In the genomic region with DNA sequence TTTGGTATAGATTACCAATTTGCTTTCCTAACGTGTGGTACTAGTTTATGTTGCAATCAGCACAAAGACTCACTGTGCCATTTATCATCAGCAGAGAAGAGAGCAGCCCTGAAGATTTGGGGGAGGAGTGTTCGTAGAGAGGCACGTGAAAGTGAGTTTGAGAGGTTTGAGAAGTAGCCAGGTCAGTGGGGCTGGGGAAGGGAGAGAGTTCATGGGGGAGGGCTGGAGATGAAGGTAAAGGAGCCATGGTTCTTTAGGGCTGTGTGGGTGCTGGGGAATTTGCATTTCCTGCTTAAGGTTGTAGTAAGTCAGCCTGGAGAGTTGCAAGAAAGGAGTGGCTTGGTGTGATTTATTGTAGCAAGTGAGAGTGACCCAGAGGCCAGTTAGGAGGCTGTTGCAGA, we compare ENCODE assay signal across 11 cellular contexts.
DNase-seq lines count a peak whose midpoint lies in the region; ATAC-seq, FAIRE-seq and TF ChIP-seq lines count a peak whose summit lies in the region.
"Had no signal": no experiment of that assay in that cellular context is flagged by ENCODE, and none has a peak within 500 bp of the region (broad histone marks: within the 10 kb centered on the region; RNA-seq: fewer than 3 reads in every experiment).

No MANE protein-coding gene starts in this region.

- H3K36me3 ChIP-seq in K562 (ENCODE audit: control insufficient read depth, insufficient read depth, low read length) (no peaks in the 10 kb centered on the region), left lung (no peaks in the 10 kb centered on the region)
- H3K36me3 ChIP-seq: ascending aorta had no signal

- TF ChIP-seq POLR2A in K562 (conservative IDR thresholded peaks at IDR 0.05), result no peak

- TF ChIP-seq RAD21 in K562 (CRISPR knock-in tag; conservative IDR thresholded peaks at IDR 0.05 in 1 of 2, IDR thresholded peaks at IDR 0.05 in 1 of 2), result no peak

- FAIRE-seq in K562 (lab: Jason Lieb, UNC), result no peak

- H3K4me1 ChIP-seq in K562 (replicated peaks in 1 of 2; ENCODE audit: control insufficient read depth in 2 of 2, insufficient read depth in 2 of 2, low read length in 2 of 2), result peaks cover 0 to 14% of the 10 kb centered on the region in 2 experiments; a peak in 2 of 5 replicates
- peaks cover 0 to 25% of the 10 kb centered on the region in 2 donors for H3K4me1 ChIP-seq in left lung
- H3K4me1 ChIP-seq: ascending aorta had no signal

- CTCF ChIA-PET in K562 (lab: Yijun Ruan, JAX; ENCODE audit: low intra/inter-chr PET ratio), result no interaction called here

- TF ChIP-seq EP300 in K562 (IDR thresholded peaks at IDR 0.05; ENCODE audit: low read length), result no peak

- H3K4me3 ChIP-seq in K562, result no peak overlapping the region
- no peak overlapping the region for H3K4me3 ChIP-seq in left lung
- H3K4me3 ChIP-seq: ascending aorta had no signal

- no peak overlapping the region for H2AFZ ChIP-seq in K562 (ENCODE audit: low read depth, low read length)

- ATAC-seq in HG02798 (IDR thresholded peaks at IDR 0.05; ENCODE audit: poor library complexity, unreplicated experiment) (peak; percentile 60), K562 (peak; percentile 62), left lung (peak; percentile 82), HG03159 (IDR thresholded peaks at IDR 0.05; ENCODE audit: unreplicated experiment) (no peak)
- ATAC-seq: sciatic nerve had no signal

- POLR2A ChIA-PET in K562 (lab: Yijun Ruan, JAX), result no interaction called here

- H3K27ac ChIP-seq in K562 (ENCODE audit: extremely low read depth, low read depth, low read length), result no peak overlapping the region
- H3K27ac ChIP-seq in left lung, result no peak overlapping the region
- H3K27ac ChIP-seq: ascending aorta had no signal

- no peaks in the 10 kb centered on the region for H3K9me1 ChIP-seq in K562 (ENCODE audit: control insufficient read depth, insufficient read depth, low read length)

- H3K9ac ChIP-seq in K562 (ENCODE audit: insufficient read depth in 1 of 2, low read depth in 2 of 2, low read length in 2 of 2), result no peak overlapping the region

- in situ Hi-C loops in K562 (cut with MboI) (no loop called here), KBM-7 (cut with MboI; ENCODE audit: low pct_unique_long_range_greater_than_20kb, low sequenced_read_pairs) (no loop called here)

- TF ChIP-seq CTCF in K562 (IDR thresholded peaks at IDR 0.05 in 2 of 3, conservative IDR thresholded peaks at IDR 0.05 in 1 of 3; ENCODE audit: insufficient read depth in 2 of 3, low read depth in 1 of 3, low read length in 3 of 3) (no peak), left lung (IDR thresholded peaks at IDR 0.05) (no peak)

- DNase-seq in EL (peak; percentile 44), K562 (ENCODE audit: extremely low read depth in 1 of 4, low spot score in 3 of 4) (peak in 1 of 4 experiments; percentile 20), left lung (no peak), KBM-7 (no peak), NCI-H82 (lab: John Stamatoyannopoulos, UW) (no peak)
- no peak for DNase-seq in stimulated activated CD4-positive, alpha-beta T cell treated with anti-CD3 and anti-CD28 coated beads, Interleukin-1b, Interleukin-23, amount 100 ng/mL, for 48 hours
- DNase-seq: NCI-H524 had no signal

- H3K79me2 ChIP-seq in K562 (ENCODE audit: control insufficient read depth, insufficient read depth, low read length), result no peaks in the 10 kb centered on the region

- no TSS peak for BruUV-seq in K562 (replicated peaks; lab: Mats Ljungman, UMichigan)

- H3K9me3 ChIP-seq in K562 (replicated peaks; ENCODE audit: control insufficient read depth, insufficient read depth, low read depth, low read length), result no peaks in the 10 kb centered on the region
- no peaks in the 10 kb centered on the region for H3K9me3 ChIP-seq in left lung
- H3K9me3 ChIP-seq: ascending aorta had no signal

- H4K20me1 ChIP-seq in K562 (replicated peaks; ENCODE audit: control insufficient read depth, insufficient read depth, low read length), result no peaks in the 10 kb centered on the region; the same call in 1 of the 2 replicates

- intact Hi-C loops in K562 (cut with micrococcal nuclease), result no loop called here
- intact Hi-C loops in left lung (cut with DNase I), result no loop called here

- H3K27me3 ChIP-seq in K562 (ENCODE audit: control insufficient read depth in 2 of 2, insufficient read depth in 2 of 2, low read length in 2 of 2), result no peaks in the 10 kb centered on the region
- peaks cover 0 to 13% of the 10 kb centered on the region in 2 donors for H3K27me3 ChIP-seq in left lung
- H3K27me3 ChIP-seq: ascending aorta had no signal

- H3K4me2 ChIP-seq in K562 (ENCODE audit: insufficient read depth, low read length), result no peak overlapping the region

- 5% methylated on average over 3 of the region's 3 CpGs for WGBS in K562 (ENCODE audit: insufficient coverage, low coverage, missing lambda C conversion rate)

TF ChIP-seq in K562, 482 proteins besides CTCF, POLR2A, EP300 and RAD21:
- peak; percentile 70 for TF ChIP-seq CEBPB (tag; IDR thresholded peaks at IDR 0.05)
- no peak for TF ChIP-seq ZNF766 (CRISPR knock-in tag; conservative IDR thresholded peaks at IDR 0.05)
- no peak for TF ChIP-seq KLF1 (tag; IDR thresholded peaks at IDR 0.05)
- TF ChIP-seq MEIS2 (IDR thresholded peaks at IDR 0.05; ENCODE audit: partially characterized antibody), result peak; percentile 58
- no peak for TF ChIP-seq CEBPG (CRISPR knock-in tag; IDR thresholded peaks at IDR 0.05)
- peak; percentile 39 to 44; a peak in 1 of 4 replicates for TF ChIP-seq CEBPG (tag; conservative IDR thresholded peaks at IDR 0.05 in 1 of 2, IDR thresholded peaks at IDR 0.05 in 1 of 2)
- peak; percentile 71 for TF ChIP-seq BHLHE40 (IDR thresholded peaks at IDR 0.05; ENCODE audit: low read length)
- peak; percentile 9 to 49; a peak in 1 of 4 replicates for TF ChIP-seq KDM1A (IDR thresholded peaks at IDR 0.05)
- TF ChIP-seq, protein P1, sequence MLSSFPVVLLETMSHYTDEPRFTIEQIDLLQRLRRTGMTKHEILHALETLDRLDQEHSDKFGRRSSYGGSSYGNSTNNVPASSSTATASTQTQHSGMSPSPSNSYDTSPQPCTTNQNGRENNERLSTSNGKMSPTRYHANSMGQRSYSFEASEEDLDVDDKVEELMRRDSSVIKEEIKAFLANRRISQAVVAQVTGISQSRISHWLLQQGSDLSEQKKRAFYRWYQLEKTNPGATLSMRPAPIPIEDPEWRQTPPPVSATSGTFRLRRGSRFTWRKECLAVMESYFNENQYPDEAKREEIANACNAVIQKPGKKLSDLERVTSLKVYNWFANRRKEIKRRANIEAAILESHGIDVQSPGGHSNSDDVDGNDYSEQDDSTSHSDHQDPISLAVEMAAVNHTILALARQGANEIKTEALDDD (IDR thresholded peaks at IDR 0.05), result peak; percentile 22; the same call in 1 of the 2 replicates
- TF ChIP-seq, protein P2, sequence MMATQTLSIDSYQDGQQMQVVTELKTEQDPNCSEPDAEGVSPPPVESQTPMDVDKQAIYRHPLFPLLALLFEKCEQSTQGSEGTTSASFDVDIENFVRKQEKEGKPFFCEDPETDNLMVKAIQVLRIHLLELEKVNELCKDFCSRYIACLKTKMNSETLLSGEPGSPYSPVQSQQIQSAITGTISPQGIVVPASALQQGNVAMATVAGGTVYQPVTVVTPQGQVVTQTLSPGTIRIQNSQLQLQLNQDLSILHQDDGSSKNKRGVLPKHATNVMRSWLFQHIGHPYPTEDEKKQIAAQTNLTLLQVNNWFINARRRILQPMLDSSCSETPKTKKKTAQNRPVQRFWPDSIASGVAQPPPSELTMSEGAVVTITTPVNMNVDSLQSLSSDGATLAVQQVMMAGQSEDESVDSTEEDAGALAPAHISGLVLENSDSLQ (IDR thresholded peaks at IDR 0.05), result peak; percentile 68
